6 cellular contexts compared by ENCODE assay signal in the genomic region with DNA sequence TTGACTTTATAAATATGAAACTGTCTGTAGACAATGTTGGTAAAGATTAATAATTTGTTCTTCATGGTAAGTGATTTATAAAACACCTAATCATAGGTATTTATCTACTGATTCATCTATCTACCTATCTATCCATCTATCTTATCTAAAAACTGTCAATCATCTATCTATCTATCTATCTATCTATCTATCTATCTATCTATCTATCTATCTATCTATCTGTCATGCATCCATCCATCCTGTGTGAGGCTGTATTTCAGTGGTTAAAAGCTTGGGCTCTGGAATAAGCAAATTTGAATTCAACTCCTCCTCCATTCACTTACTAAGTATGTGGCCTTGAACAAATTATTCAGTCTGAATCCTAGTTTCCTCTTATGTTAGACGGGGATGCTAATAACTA.
"Had no signal": no experiment of that assay in that cellular context is flagged by ENCODE, and none has a peak within 500 bp of the region (broad histone marks: within the 10 kb centered on the region; RNA-seq: fewer than 3 reads in every experiment).

No MANE protein-coding gene starts in this region.

- H3K4me1 Mint-ChIP-seq: GM23338, H9, IgD-negative memory B cell had no signal

- H3K36me3 Mint-ChIP-seq: IgD-negative memory B cell had no signal

- H3K27ac Mint-ChIP-seq: GM23338, H9, IgD-negative memory B cell had no signal

- FAIRE-seq: H1, HepG2 had no signal

- DNase-seq: H9, HCEC 1CT had no signal

- H3K4me3 Mint-ChIP-seq: GM23338, H9, IgD-negative memory B cell had no signal

- H3K4me2 ChIP-seq: GM23338 had no signal

- H3K9me3 Mint-ChIP-seq: GM23338, H9, IgD-negative memory B cell had no signal

- H2AFZ ChIP-seq: GM23338 had no signal

- ATAC-seq: GM23338, HepG2 had no signal

- H3K4me3 ChIP-seq: GM23338 had no signal
